1 cellular context compared by ENCODE assay signal in the genomic region with DNA sequence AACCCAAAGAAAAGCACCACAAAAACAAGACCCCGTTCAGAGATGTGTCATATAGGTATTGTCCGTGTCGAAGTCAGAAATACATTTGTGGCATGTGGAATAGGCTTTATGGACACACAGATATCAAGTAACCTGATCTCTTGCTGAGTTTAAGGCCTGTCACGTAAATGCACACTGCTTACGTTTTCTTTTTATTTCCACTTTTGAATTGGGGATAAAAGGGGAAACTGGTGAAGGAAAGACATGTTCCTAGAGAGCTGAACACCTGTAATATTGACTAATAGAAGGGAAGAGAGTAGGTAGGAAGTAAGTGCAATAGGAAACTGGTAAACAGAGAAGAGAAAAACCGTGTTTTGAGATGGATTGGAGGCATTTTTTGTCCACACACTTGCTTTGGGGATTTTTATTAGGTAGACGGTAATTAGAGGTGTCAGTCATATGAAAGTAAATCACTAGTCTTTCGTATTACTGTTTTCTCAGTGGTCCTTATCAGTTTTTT.
A peak's percentile ranks its signal among the peaks of the same experiment; 100 is the strongest.
TF ChIP-seq lines count a peak whose summit lies in the region.

No MANE protein-coding gene starts in this region.

TF ChIP-seq in GM12878, 131 proteins besides CTCF, POLR2A, EP300 and RAD21 (continued from another document):
- TF ChIP-seq, protein P1, sequence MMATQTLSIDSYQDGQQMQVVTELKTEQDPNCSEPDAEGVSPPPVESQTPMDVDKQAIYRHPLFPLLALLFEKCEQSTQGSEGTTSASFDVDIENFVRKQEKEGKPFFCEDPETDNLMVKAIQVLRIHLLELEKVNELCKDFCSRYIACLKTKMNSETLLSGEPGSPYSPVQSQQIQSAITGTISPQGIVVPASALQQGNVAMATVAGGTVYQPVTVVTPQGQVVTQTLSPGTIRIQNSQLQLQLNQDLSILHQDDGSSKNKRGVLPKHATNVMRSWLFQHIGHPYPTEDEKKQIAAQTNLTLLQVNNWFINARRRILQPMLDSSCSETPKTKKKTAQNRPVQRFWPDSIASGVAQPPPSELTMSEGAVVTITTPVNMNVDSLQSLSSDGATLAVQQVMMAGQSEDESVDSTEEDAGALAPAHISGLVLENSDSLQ (IDR thresholded peaks at IDR 0.05): peak; percentile 96
- TF ChIP-seq HDGF (IDR thresholded peaks at IDR 0.05): 0 out of 2 replicates have a peak, but pooled peaks have one; percentile 16
- TF ChIP-seq, protein P2, sequence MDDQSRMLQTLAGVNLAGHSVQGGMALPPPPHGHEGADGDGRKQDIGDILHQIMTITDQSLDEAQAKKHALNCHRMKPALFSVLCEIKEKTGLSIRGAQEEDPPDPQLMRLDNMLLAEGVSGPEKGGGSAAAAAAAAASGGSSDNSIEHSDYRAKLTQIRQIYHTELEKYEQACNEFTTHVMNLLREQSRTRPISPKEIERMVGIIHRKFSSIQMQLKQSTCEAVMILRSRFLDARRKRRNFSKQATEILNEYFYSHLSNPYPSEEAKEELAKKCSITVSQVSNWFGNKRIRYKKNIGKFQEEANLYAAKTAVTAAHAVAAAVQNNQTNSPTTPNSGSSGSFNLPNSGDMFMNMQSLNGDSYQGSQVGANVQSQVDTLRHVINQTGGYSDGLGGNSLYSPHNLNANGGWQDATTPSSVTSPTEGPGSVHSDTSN (IDR thresholded peaks at IDR 0.05; ENCODE audit: insufficient replicate concordance, low read depth, low read length): peak; percentile 54
- TF ChIP-seq SPI1 (IDR thresholded peaks at IDR 0.05; ENCODE audit: borderline replicate concordance, insufficient read depth, low read depth, low read length): no peak
- 0 out of 4 replicates have a peak, but pooled peaks of 1 of the 2 experiments have one; percentile 22 for TF ChIP-seq ETV6 (conservative IDR thresholded peaks at IDR 0.05 in 1 of 2, IDR thresholded peaks at IDR 0.05 in 1 of 2; ENCODE audit: borderline replicate concordance in 1 of 2, low read depth in 1 of 2)
- TF ChIP-seq, protein P3, sequence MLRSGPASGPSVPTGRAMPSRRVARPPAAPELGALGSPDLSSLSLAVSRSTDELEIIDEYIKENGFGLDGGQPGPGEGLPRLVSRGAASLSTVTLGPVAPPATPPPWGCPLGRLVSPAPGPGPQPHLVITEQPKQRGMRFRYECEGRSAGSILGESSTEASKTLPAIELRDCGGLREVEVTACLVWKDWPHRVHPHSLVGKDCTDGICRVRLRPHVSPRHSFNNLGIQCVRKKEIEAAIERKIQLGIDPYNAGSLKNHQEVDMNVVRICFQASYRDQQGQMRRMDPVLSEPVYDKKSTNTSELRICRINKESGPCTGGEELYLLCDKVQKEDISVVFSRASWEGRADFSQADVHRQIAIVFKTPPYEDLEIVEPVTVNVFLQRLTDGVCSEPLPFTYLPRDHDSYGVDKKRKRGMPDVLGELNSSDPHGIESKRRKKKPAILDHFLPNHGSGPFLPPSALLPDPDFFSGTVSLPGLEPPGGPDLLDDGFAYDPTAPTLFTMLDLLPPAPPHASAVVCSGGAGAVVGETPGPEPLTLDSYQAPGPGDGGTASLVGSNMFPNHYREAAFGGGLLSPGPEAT (IDR thresholded peaks at IDR 0.05; ENCODE audit: low read depth): peak; percentile 39; the same call in 1 of the 2 replicates
- no peak for TF ChIP-seq PAX5 (IDR thresholded peaks at IDR 0.05; ENCODE audit: borderline replicate concordance, low read depth, low read length)
- TF ChIP-seq, protein P4, sequence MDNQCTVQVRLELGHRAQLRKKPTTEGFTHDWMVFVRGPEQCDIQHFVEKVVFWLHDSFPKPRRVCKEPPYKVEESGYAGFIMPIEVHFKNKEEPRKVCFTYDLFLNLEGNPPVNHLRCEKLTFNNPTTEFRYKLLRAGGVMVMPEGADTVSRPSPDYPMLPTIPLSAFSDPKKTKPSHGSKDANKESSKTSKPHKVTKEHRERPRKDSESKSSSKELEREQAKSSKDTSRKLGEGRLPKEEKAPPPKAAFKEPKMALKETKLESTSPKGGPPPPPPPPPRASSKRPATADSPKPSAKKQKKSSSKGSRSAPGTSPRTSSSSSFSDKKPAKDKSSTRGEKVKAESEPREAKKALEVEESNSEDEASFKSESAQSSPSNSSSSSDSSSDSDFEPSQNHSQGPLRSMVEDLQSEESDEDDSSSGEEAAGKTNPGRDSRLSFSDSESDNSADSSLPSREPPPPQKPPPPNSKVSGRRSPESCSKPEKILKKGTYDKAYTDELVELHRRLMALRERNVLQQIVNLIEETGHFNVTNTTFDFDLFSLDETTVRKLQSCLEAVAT (IDR thresholded peaks at IDR 0.05): peak; percentile 78
- TF ChIP-seq, protein P5, sequence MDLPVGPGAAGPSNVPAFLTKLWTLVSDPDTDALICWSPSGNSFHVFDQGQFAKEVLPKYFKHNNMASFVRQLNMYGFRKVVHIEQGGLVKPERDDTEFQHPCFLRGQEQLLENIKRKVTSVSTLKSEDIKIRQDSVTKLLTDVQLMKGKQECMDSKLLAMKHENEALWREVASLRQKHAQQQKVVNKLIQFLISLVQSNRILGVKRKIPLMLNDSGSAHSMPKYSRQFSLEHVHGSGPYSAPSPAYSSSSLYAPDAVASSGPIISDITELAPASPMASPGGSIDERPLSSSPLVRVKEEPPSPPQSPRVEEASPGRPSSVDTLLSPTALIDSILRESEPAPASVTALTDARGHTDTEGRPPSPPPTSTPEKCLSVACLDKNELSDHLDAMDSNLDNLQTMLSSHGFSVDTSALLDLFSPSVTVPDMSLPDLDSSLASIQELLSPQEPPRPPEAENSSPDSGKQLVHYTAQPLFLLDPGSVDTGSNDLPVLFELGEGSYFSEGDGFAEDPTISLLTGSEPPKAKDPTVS (IDR thresholded peaks at IDR 0.05; ENCODE audit: low read depth, low read length): no peak
- TF ChIP-seq IKZF1 (conservative IDR thresholded peaks at IDR 0.05): peak; percentile 33; the same call in 1 of the 2 replicates
- TF ChIP-seq, protein P6, sequence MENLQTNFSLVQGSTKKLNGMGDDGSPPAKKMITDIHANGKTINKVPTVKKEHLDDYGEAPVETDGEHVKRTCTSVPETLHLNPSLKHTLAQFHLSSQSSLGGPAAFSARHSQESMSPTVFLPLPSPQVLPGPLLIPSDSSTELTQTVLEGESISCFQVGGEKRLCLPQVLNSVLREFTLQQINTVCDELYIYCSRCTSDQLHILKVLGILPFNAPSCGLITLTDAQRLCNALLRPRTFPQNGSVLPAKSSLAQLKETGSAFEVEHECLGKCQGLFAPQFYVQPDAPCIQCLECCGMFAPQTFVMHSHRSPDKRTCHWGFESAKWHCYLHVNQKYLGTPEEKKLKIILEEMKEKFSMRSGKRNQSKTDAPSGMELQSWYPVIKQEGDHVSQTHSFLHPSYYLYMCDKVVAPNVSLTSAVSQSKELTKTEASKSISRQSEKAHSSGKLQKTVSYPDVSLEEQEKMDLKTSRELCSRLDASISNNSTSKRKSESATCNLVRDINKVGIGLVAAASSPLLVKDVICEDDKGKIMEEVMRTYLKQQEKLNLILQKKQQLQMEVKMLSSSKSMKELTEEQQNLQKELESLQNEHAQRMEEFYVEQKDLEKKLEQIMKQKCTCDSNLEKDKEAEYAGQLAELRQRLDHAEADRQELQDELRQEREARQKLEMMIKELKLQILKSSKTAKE (IDR thresholded peaks at IDR 0.05; ENCODE audit: low read depth, poor library complexity, severe bottlenecking): no peak
- no peak for TF ChIP-seq FOXK2 (IDR thresholded peaks at IDR 0.05)
- TF ChIP-seq, protein P7, sequence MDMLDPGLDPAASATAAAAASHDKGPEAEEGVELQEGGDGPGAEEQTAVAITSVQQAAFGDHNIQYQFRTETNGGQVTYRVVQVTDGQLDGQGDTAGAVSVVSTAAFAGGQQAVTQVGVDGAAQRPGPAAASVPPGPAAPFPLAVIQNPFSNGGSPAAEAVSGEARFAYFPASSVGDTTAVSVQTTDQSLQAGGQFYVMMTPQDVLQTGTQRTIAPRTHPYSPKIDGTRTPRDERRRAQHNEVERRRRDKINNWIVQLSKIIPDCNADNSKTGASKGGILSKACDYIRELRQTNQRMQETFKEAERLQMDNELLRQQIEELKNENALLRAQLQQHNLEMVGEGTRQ (IDR thresholded peaks at IDR 0.05; ENCODE audit: borderline replicate concordance, low read depth, low read length): no peak
- 0 out of 2 replicates have a peak, but pooled peaks have one; percentile 44 for TF ChIP-seq STAT3 (IDR thresholded peaks at IDR 0.05; ENCODE audit: low read depth, low read length)
- 0 out of 2 replicates have a peak, but pooled peaks have one; percentile 13 for TF ChIP-seq JUNB (IDR thresholded peaks at IDR 0.05)
- TF ChIP-seq SMAD1 (IDR thresholded peaks at IDR 0.05; ENCODE audit: low read depth, partially characterized antibody): peak; percentile 38
- peak; percentile 26; the same call in 1 of the 2 replicates for TF ChIP-seq MTA2 (IDR thresholded peaks at IDR 0.05; ENCODE audit: low read depth)
